22 cellular contexts compared by ENCODE assay signal in the genomic region with DNA sequence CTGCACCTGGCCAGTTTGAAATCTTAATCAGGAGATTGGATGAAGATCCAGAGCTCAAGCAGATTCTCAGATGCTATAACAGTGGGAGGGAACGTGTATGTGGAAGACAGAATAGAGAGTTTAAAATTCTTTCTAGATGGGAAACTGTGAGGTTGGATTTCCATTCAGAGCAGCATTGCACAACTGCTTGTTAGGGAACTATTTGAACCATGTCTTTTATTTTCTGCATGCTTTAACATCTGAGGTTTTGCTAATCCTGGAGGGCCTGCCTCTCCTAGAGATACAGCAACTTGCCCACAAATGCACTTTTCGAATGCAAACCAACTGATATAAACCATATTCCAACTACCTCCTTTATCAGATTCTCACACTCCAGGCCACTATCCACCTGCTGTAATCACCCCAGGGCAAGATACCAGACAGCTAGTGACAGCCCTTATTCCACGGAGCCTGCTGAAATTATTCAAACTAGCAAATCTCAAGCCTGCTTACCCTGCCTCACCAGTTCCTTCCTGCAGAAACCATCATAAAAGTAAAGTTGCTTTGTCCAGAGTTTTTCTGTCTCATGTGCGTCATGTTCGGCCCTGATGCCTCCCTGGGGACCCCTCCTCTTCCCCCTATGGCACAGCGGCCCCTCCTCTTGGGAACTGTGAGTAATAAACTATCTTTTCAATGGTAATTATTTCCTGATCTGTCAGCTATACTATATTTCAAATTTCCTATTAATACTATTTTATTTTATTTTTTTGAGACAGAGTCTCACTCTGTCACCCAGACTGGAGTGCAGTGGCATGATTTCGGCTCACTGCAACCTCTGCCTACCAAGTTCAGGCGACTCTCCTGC. TPM values are rescaled to one million over a fixed set of nuclear protein-coding genes. Genes with fewer than 3 reads are reported as not detected.
"Had no signal": no experiment of that assay in that cellular context is flagged by ENCODE, and none has a peak within 500 bp of the region (broad histone marks: within the 10 kb centered on the region; RNA-seq: fewer than 3 reads in every experiment).

No MANE protein-coding gene starts in this region.

- H3K36me3 ChIP-seq: ascending aorta, gastroesophageal sphincter, heart right ventricle, stomach, upper lobe of left lung had no signal

- H3K4me3 ChIP-seq: ascending aorta, gastroesophageal sphincter, heart right ventricle, psoas muscle, stomach, upper lobe of left lung had no signal

- H3K27me3 ChIP-seq: ascending aorta, upper lobe of left lung had no signal

- H3K9me3 ChIP-seq: ascending aorta, gastroesophageal sphincter, heart right ventricle, psoas muscle, stomach, upper lobe of left lung had no signal

- DNase-seq: activated CD4-positive, alpha-beta T cell treated with anti-CD3 and anti-CD28 coated beads, Interleukin-2, amount 10 ng/mL, durations not matched to agents 7 days and 5 days; activated CD8-positive, alpha-beta memory T cell treated with anti-CD3 and anti-CD28 coated beads, Interleukin-2, amount 50 U/mL, for 4 hours; activated naive CD4-positive, alpha-beta T cell treated with anti-CD3 and anti-CD28 coated beads, Interleukin-2, amount 10 ng/mL, durations not matched to agents 7 days and 5 days; activated naive CD8-positive, alpha-beta T cell treated with anti-CD3 and anti-CD28 coated beads, Interleukin-2, amount 50 U/mL, for 24 hours; activated T-cell treated with anti-CD3 and anti-CD28 coated beads, Interleukin-2, amount 50 U/mL, for 4 hours; cerebellar nuclear complex; cortex of kidney; heart right ventricle; mesenchymal stem cell; naive thymus-derived CD4-positive, alpha-beta T cell; psoas muscle; stimulated activated CD4-positive, alpha-beta T cell treated with anti-CD3 and anti-CD28 coated beads, Interleukin-4, amount 100 ng/mL, for 24 hours; stomach; upper lobe of left lung had no signal

- H3K27ac ChIP-seq: ascending aorta, gastroesophageal sphincter, heart right ventricle, psoas muscle, stomach, upper lobe of left lung had no signal

- H3K4me1 ChIP-seq: ascending aorta, gastroesophageal sphincter, heart right ventricle, psoas muscle, stomach, upper lobe of left lung had no signal

RNA-seq across cellular contexts. Expression of a gene that starts 18.4 kb away (rescaled TPM):
- total RNA-seq: activated CD4-positive, alpha-beta T cell treated with anti-CD3 and anti-CD28 coated beads, Interleukin-2, amount 10 ng/mL, durations not matched to agents 7 days and 5 days; ascending aorta; bronchial epithelial cell; esophagus mucosa; gastroesophageal sphincter; naive thymus-derived CD4-positive, alpha-beta T cell; osteocyte; psoas muscle had no signal
- polyA plus RNA-seq: heart right ventricle; naive thymus-derived CD4-positive, alpha-beta T cell had no signal

RNA-seq across cellular contexts. Expression of a gene that starts 22.7 kb away (rescaled TPM):
- total RNA-seq: activated CD4-positive, alpha-beta T cell treated with anti-CD3 and anti-CD28 coated beads, Interleukin-2, amount 10 ng/mL, durations not matched to agents 7 days and 5 days; activated T-cell treated with anti-CD3 and anti-CD28 coated beads, Interleukin-2, amount 50 U/mL, for 4 hours; ascending aorta; bronchial epithelial cell; esophagus mucosa; naive thymus-derived CD4-positive, alpha-beta T cell; psoas muscle had no signal
- polyA plus RNA-seq: heart right ventricle; naive thymus-derived CD4-positive, alpha-beta T cell; psoas muscle had no signal

RNA-seq across cellular contexts. Expression of a gene that starts 50.6 kb away (rescaled TPM):
- total RNA-seq: activated CD4-positive, alpha-beta T cell treated with anti-CD3 and anti-CD28 coated beads, Interleukin-2, amount 10 ng/mL, durations not matched to agents 7 days and 5 days; ascending aorta; esophagus mucosa had no signal

RNA-seq across cellular contexts. Expression of a gene that starts 52.1 kb away (rescaled TPM):
- total RNA-seq: activated CD4-positive, alpha-beta T cell treated with anti-CD3 and anti-CD28 coated beads, Interleukin-2, amount 10 ng/mL, durations not matched to agents 7 days and 5 days; activated T-cell treated with anti-CD3 and anti-CD28 coated beads, Interleukin-2, amount 50 U/mL, for 4 hours; ascending aorta; bronchial epithelial cell; esophagus mucosa; gastroesophageal sphincter; heart right ventricle; mucosa of gallbladder; naive thymus-derived CD4-positive, alpha-beta T cell; osteocyte; psoas muscle; sciatic nerve; stomach; temporal lobe had no signal
- polyA plus RNA-seq: heart right ventricle; naive thymus-derived CD4-positive, alpha-beta T cell; stomach had no signal
